In the genomic region with DNA sequence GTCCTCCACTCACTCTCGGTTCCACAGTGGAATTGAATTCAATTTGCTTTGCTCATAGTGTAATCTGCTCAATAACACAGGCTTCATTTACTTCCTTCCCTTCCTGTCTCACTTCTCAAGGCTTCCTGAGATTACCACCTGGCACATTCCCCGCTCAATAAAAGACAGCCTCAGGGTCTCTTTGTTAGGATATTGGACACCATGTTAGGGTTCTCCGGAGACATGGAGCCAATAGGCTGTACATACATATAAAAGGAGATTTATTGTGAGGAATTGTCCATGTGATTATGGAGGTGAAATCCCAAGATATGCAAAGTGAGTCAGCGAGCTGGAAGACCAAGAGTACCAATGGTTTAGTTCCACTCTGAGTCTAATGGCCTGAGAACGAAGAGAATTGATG, we compare ENCODE assay signal across 6 cellular contexts.
"Had no signal": no experiment of that assay in that cellular context is flagged by ENCODE, and none has a peak within 500 bp of the region (broad histone marks: within the 10 kb centered on the region; RNA-seq: fewer than 3 reads in every experiment).

No MANE protein-coding gene starts in this region.

- ATAC-seq: K562 had no signal

- H3K27ac ChIP-seq: GM23248 had no signal

- H3K4me3 ChIP-seq: GM23248, K562 had no signal

- H3K9ac ChIP-seq: GM23248 had no signal

- DNase-seq: GM23248, GOT3, H7, HCEC 1CT, IMR-90 had no signal

- H2AFZ ChIP-seq: GM23248 had no signal
